ENCODE assay signal across 20 cellular contexts in the genomic region with DNA sequence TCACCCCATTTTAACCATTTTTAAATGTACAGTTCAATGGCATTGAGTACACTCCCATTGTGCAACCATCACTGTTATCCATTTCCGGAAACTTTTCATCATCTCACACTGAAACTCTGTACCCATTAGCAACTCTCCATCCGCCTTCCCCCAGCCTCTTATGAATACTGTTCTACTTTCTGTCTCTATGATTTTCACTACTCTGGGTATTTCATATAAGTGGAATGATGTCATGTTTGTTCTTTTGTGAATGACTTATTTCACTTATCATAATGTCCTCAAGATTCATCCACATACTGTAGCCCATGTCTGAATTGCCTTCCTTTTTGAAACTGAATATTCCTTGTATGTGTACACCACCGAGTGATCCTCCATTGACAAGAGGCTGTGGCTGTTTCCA.
DNase-seq lines count a peak whose midpoint lies in the region; ATAC-seq and TF ChIP-seq lines count a peak whose summit lies in the region.
"Had no signal": no experiment of that assay in that cellular context is flagged by ENCODE, and none has a peak within 500 bp of the region (broad histone marks: within the 10 kb centered on the region; RNA-seq: fewer than 3 reads in every experiment).

No MANE protein-coding gene starts in this region.

- H3K9me3 ChIP-seq in mammary epithelial cell (replicated peaks; ENCODE audit: insufficient read depth, low read length) = no peaks in the 10 kb centered on the region
- H3K9me3 ChIP-seq: body of pancreas, gastrocnemius medialis, right atrium auricular region, thoracic aorta had no signal

- H3K4me3 Mint-ChIP-seq in activated T-cell treated with anti-CD3 and anti-CD28 coated beads, Interleukin-2, amount 50 U/mL, for 72 hours = peak overlapping the region; percentile 20 to 29
- H3K4me3 Mint-ChIP-seq: CD8-positive, alpha-beta memory T cell had no signal

- H3K27me3 ChIP-seq in mammary epithelial cell (ENCODE audit: insufficient read depth, low read length) = no peaks in the 10 kb centered on the region
- H3K27me3 ChIP-seq: body of pancreas, gastrocnemius medialis, right atrium auricular region had no signal

- no peak overlapping the region for H3K27ac ChIP-seq in mammary epithelial cell (ENCODE audit: insufficient read depth, low read depth, low read length)
- H3K27ac ChIP-seq: body of pancreas, gastrocnemius medialis, right atrium auricular region, thoracic aorta had no signal

- H3K79me2 ChIP-seq in mammary epithelial cell (ENCODE audit: insufficient read depth, low read length) = no peaks in the 10 kb centered on the region

- H3K36me3 Mint-ChIP-seq in activated T-cell treated with anti-CD3 and anti-CD28 coated beads, Interleukin-2, amount 50 U/mL, for 72 hours (ENCODE audit: insufficient read depth in 2 of 2) = no peaks in the 10 kb centered on the region
- H3K36me3 Mint-ChIP-seq: CD8-positive, alpha-beta memory T cell had no signal

- peak in 1 of 2 donors; percentile 19 for DNase-seq in activated T-cell treated with anti-CD3 and anti-CD28 coated beads, Interleukin-2, amount 50 U/mL, for 72 hours
- DNase-seq in activated T-cell treated with anti-CD3 and anti-CD28 coated beads, Interleukin-2, amount 50 U/mL, for 48 hours = no peak
- DNase-seq in NOMO-1 treated with dmso at 0.1 percent for 144 hours (lab: John Stamatoyannopoulos, UW; ENCODE audit: unreplicated experiment) (peak; percentile 12), mammary epithelial cell (peak; percentile 25)
- DNase-seq: activated naive CD4-positive, alpha-beta T cell; body of pancreas; CD8-positive, alpha-beta memory T cell; DND-41; gastrocnemius medialis; HCEC 1CT; NCI-H146; stimulated activated CD8-positive, alpha-beta memory T cell treated with anti-CD3 and anti-CD28 coated beads, Interleukin-4, amount 100 ng/mL, for 48 hours; T1000 had no signal

- CTCF ChIA-PET in mammary epithelial cell (lab: Charles Lee; ENCODE audit: low non-redundant PET) = no interaction called here

- intact Hi-C loops in mammary epithelial cell (cut with micrococcal nuclease) = loop anchor here (2.0 to 5.0 kb wide), 2 partner anchors 23 to 44 kb away; no protein-coding TSS in a partner anchor

- peaks cover 13% of the 10 kb centered on the region for H3K4me1 ChIP-seq in mammary epithelial cell (ENCODE audit: insufficient read depth, low read length)
- H3K4me1 ChIP-seq: body of pancreas, gastrocnemius medialis, right atrium auricular region had no signal

- no peak overlapping the region for H3K4me2 ChIP-seq in mammary epithelial cell (ENCODE audit: insufficient read depth, low read depth, low read length)

- H3K27ac Mint-ChIP-seq in activated T-cell treated with anti-CD3 and anti-CD28 coated beads, Interleukin-2, amount 50 U/mL, for 72 hours = peak overlapping the region; percentile 16

- H3K9me3 Mint-ChIP-seq in activated T-cell treated with anti-CD3 and anti-CD28 coated beads, Interleukin-2, amount 50 U/mL, for 72 hours = peaks cover 1 to 3% of the 10 kb centered on the region in 2 donors

- no peaks in the 10 kb centered on the region for H3K36me3 ChIP-seq in mammary epithelial cell (ENCODE audit: insufficient read depth, low read length)
- H3K36me3 ChIP-seq: gastrocnemius medialis, right atrium auricular region, thoracic aorta had no signal

- no peaks in the 10 kb centered on the region for H4K20me1 ChIP-seq in mammary epithelial cell (ENCODE audit: insufficient read depth, low read length)

- WGBS in mammary epithelial cell (ENCODE audit: low coverage, missing lambda C conversion rate) = 89% methylated on average over 3 of the region's 3 CpGs

- no peak overlapping the region for H3K9ac ChIP-seq in mammary epithelial cell (ENCODE audit: insufficient read depth, low read length)

- H3K4me3 ChIP-seq in mammary epithelial cell (replicated peaks in 1 of 3; ENCODE audit: insufficient read depth in 1 of 3, low read depth in 2 of 3, low read length in 3 of 3) = no peak overlapping the region
- H3K4me3 ChIP-seq: body of pancreas, gastrocnemius medialis, right atrium auricular region, thoracic aorta had no signal

- dilution Hi-C loops in mammary epithelial cell (cut with HindIII; ENCODE audit: low sequenced_read_pairs) = no loop called here

- peak; percentile 91 to 96 for ATAC-seq in activated T-cell treated with anti-CD3 and anti-CD28 coated beads, Interleukin-2, amount 50 U/mL, for 72 hours (replicated peaks in 1 of 2)
- ATAC-seq in GM19395 (IDR thresholded peaks at IDR 0.05; ENCODE audit: unreplicated experiment) (peak; percentile 52), HG02970 (IDR thresholded peaks at IDR 0.05; ENCODE audit: low FRiP score, unreplicated experiment) (no peak), HG03045 (IDR thresholded peaks at IDR 0.05; ENCODE audit: unreplicated experiment) (no peak), HG03432 (IDR thresholded peaks at IDR 0.05; ENCODE audit: unreplicated experiment) (no peak)
- ATAC-seq: body of pancreas, gastrocnemius medialis, left lobe of liver had no signal

- peaks cover 26% of the 10 kb centered on the region for H3K27me3 Mint-ChIP-seq in activated T-cell treated with anti-CD3 and anti-CD28 coated beads, Interleukin-2, amount 50 U/mL, for 72 hours (ENCODE audit: low read depth)

- no TSS peak for BruUV-seq in mammary epithelial cell (replicated peaks; lab: Mats Ljungman, UMichigan)

- H3K4me1 Mint-ChIP-seq in activated T-cell treated with anti-CD3 and anti-CD28 coated beads, Interleukin-2, amount 50 U/mL, for 72 hours (ENCODE audit: low read depth) = peaks cover 18% of the 10 kb centered on the region
- H3K4me1 Mint-ChIP-seq: CD8-positive, alpha-beta memory T cell had no signal

- in situ Hi-C loops in mammary epithelial cell (cut with MboI; ENCODE audit: low sequenced_read_pairs in 2 of 2) = no loop called here

- TF ChIP-seq CTCF in mammary epithelial cell (conservative IDR thresholded peaks at IDR 0.05 in 1 of 2, IDR thresholded peaks at IDR 0.05 in 1 of 2; ENCODE audit: extremely low read depth in 1 of 2, insufficient read depth in 1 of 2, low read depth in 1 of 2, low read length in 2 of 2) = no peak

- peak overlapping the region; percentile 5 for H2AFZ ChIP-seq in mammary epithelial cell (ENCODE audit: low read depth, low read length)

Comparison
In these comparisons a context has a peak if more than half of its experiments do, and no peak if none do; other contexts are left out.
1. ATAC-seq: peak in activated T-cell treated with anti-CD3 and anti-CD28 coated beads, Interleukin-2, amount 50 U/mL, for 72 hours (2 of 2) and GM19395 (single experiment); none in HG02970 (single experiment), HG03045 (single experiment) and HG03432 (single experiment).
2. DNase-seq: peak in NOMO-1 treated with dmso at 0.1 percent for 144 hours (single experiment) and mammary epithelial cell (single experiment); none in activated T-cell treated with anti-CD3 and anti-CD28 coated beads, Interleukin-2, amount 50 U/mL, for 48 hours (0 of 2).